Comparison of ENCODE assay signal across 10 cellular contexts in the genomic region with DNA sequence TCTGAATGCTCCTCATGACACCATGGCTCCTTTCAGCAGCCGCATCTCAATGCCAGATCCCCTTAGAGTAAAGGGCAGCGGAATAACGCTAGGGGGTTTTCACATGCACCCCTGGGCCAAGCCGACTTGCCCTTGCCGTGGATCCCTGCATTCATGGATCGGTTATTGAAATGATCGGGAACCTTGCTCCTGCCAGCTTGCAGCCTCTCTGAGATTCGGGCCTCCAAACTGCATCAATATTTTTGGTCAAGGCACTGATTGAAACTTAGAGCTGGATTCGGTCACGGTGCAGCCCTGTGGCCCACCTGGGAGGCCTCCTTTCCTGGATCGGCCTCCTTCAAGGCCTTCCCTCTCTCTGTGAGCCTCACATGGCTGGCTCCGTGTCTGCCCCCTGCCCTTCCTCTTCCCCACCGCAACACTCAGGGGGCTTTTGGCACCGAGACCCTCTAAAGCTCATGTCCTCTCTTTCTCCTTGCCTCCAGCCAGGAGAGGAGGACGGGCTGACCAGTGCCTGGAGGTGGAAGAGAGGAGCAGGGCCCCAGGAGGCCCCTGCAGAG. TPM values are rescaled to one million over a fixed set of nuclear protein-coding genes. Genes with fewer than 3 reads are reported as not detected.
A peak's percentile ranks its signal among the peaks of the same experiment; 100 is the strongest.
DNase-seq lines count a peak whose midpoint lies in the region; ATAC-seq and TF ChIP-seq lines count a peak whose summit lies in the region.
"Had no signal": no experiment of that assay in that cellular context is flagged by ENCODE, and none has a peak within 500 bp of the region (broad histone marks: within the 10 kb centered on the region; RNA-seq: fewer than 3 reads in every experiment).

No MANE protein-coding gene starts in this region.

- peak overlapping the region in 1 of 4 donors; percentile 33 for H3K4me3 ChIP-seq in adrenal gland
- no peak overlapping the region for H3K4me3 ChIP-seq in aorta (ENCODE audit: low read length in 2 of 2)

- H3K9me3 ChIP-seq in adrenal gland (replicated peaks in 1 of 3), result no peaks in the 10 kb centered on the region
- H3K9me3 ChIP-seq in aorta (ENCODE audit: control insufficient read depth, low read length), result no peaks in the 10 kb centered on the region

- H3K36me3 ChIP-seq in adrenal gland (replicated peaks in 1 of 2) (no peaks in the 10 kb centered on the region), aorta (ENCODE audit: control insufficient read depth in 1 of 2, insufficient read depth in 2 of 2, low read length in 1 of 2) (no peaks in the 10 kb centered on the region)

- H3K36me3 Mint-ChIP-seq in naive B cell, result peaks cover 10 to 56% of the 10 kb centered on the region in 2 donors

- H3K9me3 Mint-ChIP-seq in naive B cell, result no peaks in the 10 kb centered on the region

- H3K4me1 ChIP-seq in adrenal gland (replicated peaks in 1 of 2) (peaks cover 10 to 26% of the 10 kb centered on the region in 2 donors), aorta (ENCODE audit: control insufficient read depth in 1 of 2, insufficient read depth in 2 of 2, low read length in 2 of 2) (no peaks in the 10 kb centered on the region)

- H3K27ac ChIP-seq in adrenal gland (peak overlapping the region in 4 of 5 donors; percentile 8 to 83 (median 41)), aorta (ENCODE audit: low read depth in 1 of 2, low read length in 2 of 2) (no peak overlapping the region)

- H3K4me3 Mint-ChIP-seq in naive B cell, result peak overlapping the region; percentile 90 to 99 (median 98)

- ATAC-seq in Right ventricle myocardium superior (ENCODE audit: poor library complexity) (no peak), left cardiac atrium (no peak), naive B cell (ENCODE audit: low read depth in 2 of 2) (no peak), aorta (ENCODE audit: low FRiP score) (no peak)

- intact Hi-C loops in Right ventricle myocardium superior (cut with DNase I), result no loop called here
- intact Hi-C loops in left cardiac atrium (cut with DNase I), result no loop called here
- intact Hi-C loops in adrenal gland (cut with DNase I), result loop anchor here (10.0 kb wide), 2 partner anchors 78 to 162 kb away; partner anchors contain the start of gene SPSB2 (in 1 of the 2)
- intact Hi-C loops in aorta (cut with DNase I), result no loop called here

- TF ChIP-seq POLR2A in adrenal gland (IDR thresholded peaks at IDR 0.05), result no peak

- H3K27me3 ChIP-seq in adrenal gland (no peaks in the 10 kb centered on the region), aorta (ENCODE audit: control insufficient read depth in 1 of 2, insufficient read depth in 2 of 2, low read length in 1 of 2) (no peaks in the 10 kb centered on the region)

- no peak for TF ChIP-seq CTCF in adrenal gland (IDR thresholded peaks at IDR 0.05)

- DNase-seq in Right ventricle myocardium superior (peak; percentile 35), left cardiac atrium (no peak), adrenal gland (peak in 1 of 7 donors; percentile 13), naive B cell (no peak), aorta (peak; percentile 43 to 66), epidermal melanocyte (ENCODE audit: insufficient read length, low spot score) (no peak), putamen (ENCODE audit: low spot score) (no peak), NCI-H2227 (lab: John Stamatoyannopoulos, UW; ENCODE audit: unreplicated experiment) (no peak)
- DNase-seq: NCI-H2171 treated with DMSO at 0.1 percent for 48 hours had no signal

- no peaks in the 10 kb centered on the region for H3K27me3 Mint-ChIP-seq in naive B cell

- 73 to 93% (median 85%) methylated on average over 8 to 15 of the region's 15 CpGs for WGBS in adrenal gland, 4 donors
- WGBS in aorta, 2 donors, result 88 to 90% methylated on average over 15 of the region's 15 CpGs

- peak overlapping the region; percentile 53 to 98 (median 98) for H3K27ac Mint-ChIP-seq in naive B cell

- H3K4me1 Mint-ChIP-seq in naive B cell, result peaks cover 70 to 80% (median 73%) of the 10 kb centered on the region in 3 donors

RNA-seq across cellular contexts. Expression of gene PTPN6, which starts 1.8 kb away (rescaled TPM):
- total RNA-seq in Right ventricle myocardium superior (7.2 TPM), left cardiac atrium (10 to 100 TPM; 13.0 to 18.9 TPM), adrenal gland (10 to 100 TPM; 24.5 to 86.2 (median 63.5) TPM), aorta (10 to 100 TPM; 29.8 to 42.3 TPM)
- polyA plus RNA-seq in adrenal gland (100 to 1,000 TPM in 2 of 3 donors, 10 to 100 TPM in 1; 36.2 to 204 (median 127) TPM), naive B cell (ENCODE audit: low read depth in 6 of 6) (1,000 to 10,000 TPM in 1 of 6 donors, 100 to 1,000 TPM in 5; 398 to 1,059 (median 612) TPM), aorta (10 to 100 TPM; 10.1 to 25.7 TPM)

RNA-seq across cellular contexts. Expression of gene C12orf57, which starts 9.1 kb away (rescaled TPM):
- total RNA-seq in Right ventricle myocardium superior (251 TPM), left cardiac atrium (100 to 1,000 TPM; 249 to 282 TPM), adrenal gland (100 to 1,000 TPM; 152 to 505 (median 289) TPM), aorta (100 to 1,000 TPM; 197 to 233 TPM)
- polyA plus RNA-seq in adrenal gland (100 to 1,000 TPM in 2 of 3 donors, 10 to 100 TPM in 1; 58.4 to 335 (median 271) TPM), naive B cell (ENCODE audit: low read depth in 6 of 6) (100 to 1,000 TPM; 126 to 211 (median 194) TPM), aorta (1,000 to 10,000 TPM in 1 of 2 donors, 100 to 1,000 TPM in 1; 849 to 1,017 TPM)

RNA-seq across cellular contexts. Expression of gene RNU7-1, which starts 9.3 kb away (rescaled TPM):
- total RNA-seq in Right ventricle myocardium superior (not detected), left cardiac atrium (not detected), adrenal gland (not detected), aorta (not detected)
- polyA plus RNA-seq in adrenal gland (not detected), naive B cell (ENCODE audit: low read depth in 6 of 6) (not detected), aorta (not detected)
- total RNA-seq: epithelial cell of proximal tubule had no signal

RNA-seq across cellular contexts. Expression of gene PHB2, which starts 17.5 kb away (rescaled TPM):
- total RNA-seq in Right ventricle myocardium superior, result 136 TPM
- total RNA-seq in left cardiac atrium, result 100 to 1,000 TPM; 117 to 157 TPM
- 100 to 1,000 TPM; 158 to 344 (median 227) TPM for total RNA-seq in adrenal gland
- polyA plus RNA-seq in adrenal gland, result 100 to 1,000 TPM; 128 to 222 (median 131) TPM
- 100 to 1,000 TPM; 107 to 127 (median 114) TPM for polyA plus RNA-seq in naive B cell (ENCODE audit: low read depth in 6 of 6)
- 100 to 1,000 TPM in 1 of 2 donors, 10 to 100 TPM in 1; 97.9 to 117 TPM for total RNA-seq in aorta
- 100 to 1,000 TPM; 105 to 139 TPM for polyA plus RNA-seq in aorta

RNA-seq across cellular contexts. Expression of gene EMG1, which starts 17.8 kb away (rescaled TPM):
- total RNA-seq in Right ventricle myocardium superior (39.0 TPM), left cardiac atrium (10 to 100 TPM; 34.4 to 36.6 TPM), adrenal gland (10 to 100 TPM; 21.9 to 54.4 (median 39.2) TPM), aorta (10 to 100 TPM; 30.2 to 31.6 TPM)
- polyA plus RNA-seq in adrenal gland (10 to 100 TPM; 14.2 to 43.1 (median 15.6) TPM), naive B cell (ENCODE audit: low read depth in 6 of 6) (10 to 100 TPM; 69.7 to 82.7 (median 80.4) TPM), aorta (10 to 100 TPM; 15.4 to 24.4 TPM)

Comparison
In these comparisons a context has a peak if more than half of its experiments do, and no peak if none do; other contexts are left out.
1. DNase-seq: peak in Right ventricle myocardium superior (single experiment) and aorta (2 of 2); none in left cardiac atrium (single experiment), naive B cell (single experiment), epidermal melanocyte (single experiment), putamen (single experiment) and NCI-H2227 (single experiment).
2. H3K27ac ChIP-seq: peak in adrenal gland (4 of 5); none in aorta (0 of 2).
3. intact Hi-C loops: an anchor here in adrenal gland (10.0 kb wide); none called in Right ventricle myocardium superior, left cardiac atrium and aorta.